Comparison of ENCODE assay signal across 10 cellular contexts in genomic region chr18:2573408-2573807, GRCh38. TPM values are rescaled to one million over a fixed set of nuclear protein-coding genes. Genes with fewer than 3 reads are reported as not detected.
A peak's percentile ranks its signal among the peaks of the same experiment; 100 is the strongest.
DNase-seq lines count a peak whose midpoint lies in the region; ATAC-seq and TF ChIP-seq lines count a peak whose summit lies in the region.
"Had no signal": no experiment of that assay in that cellular context is flagged by ENCODE, and none has a peak within 500 bp of the region (broad histone marks: within the 10 kb centered on the region; RNA-seq: fewer than 3 reads in every experiment).

No MANE protein-coding gene starts in this region.

- H3K27me3 Mint-ChIP-seq in activated naive CD4-positive, alpha-beta T cell treated with anti-CD3 and anti-CD28 coated beads, Interleukin-2, amount 50 U/mL, for 24 hours, result no peaks in the 10 kb centered on the region
- no peaks in the 10 kb centered on the region for H3K27me3 Mint-ChIP-seq in stimulated activated naive CD8-positive, alpha-beta T cell treated with anti-CD3 and anti-CD28 coated beads, Interleukin-15, amount 100 ng/mL, for 72 hours

- H3K27me3 ChIP-seq in PC-9 (ENCODE audit: insufficient read depth, low read depth) (no peaks in the 10 kb centered on the region), lower lobe of right lung (ENCODE audit: low read depth) (no peaks in the 10 kb centered on the region)

- peaks cover 39% of the 10 kb centered on the region for H3K4me1 ChIP-seq in PC-9 (replicated peaks; ENCODE audit: insufficient read depth)
- peaks cover 15% of the 10 kb centered on the region for H3K4me1 ChIP-seq in lower lobe of right lung

- H3K36me3 Mint-ChIP-seq in activated naive CD4-positive, alpha-beta T cell treated with anti-CD3 and anti-CD28 coated beads, Interleukin-2, amount 50 U/mL, for 24 hours, result peaks cover 8% of the 10 kb centered on the region

- POLR2A ChIA-PET in PC-9 (lab: Charles Lee; ENCODE audit: unreplicated experiment), result interaction anchor here (0.7 kb wide), 2 partner anchors 80 to 461 kb away, joined by 3 to 5 read pairs; no protein-coding TSS in a partner anchor

- H3K27ac ChIP-seq in PC-9 (no peak overlapping the region), lower lobe of right lung (no peak overlapping the region)

- H3K4me3 ChIP-seq in PC-9, result peak overlapping the region; percentile 88
- H3K4me3 ChIP-seq in epithelial cell of esophagus (ENCODE audit: low read length), result peak overlapping the region; percentile 87
- H3K4me3 ChIP-seq in lower lobe of right lung, result no peak overlapping the region

- H3K9me3 ChIP-seq in PC-9 (ENCODE audit: insufficient read depth, low read depth) (no peaks in the 10 kb centered on the region), lower lobe of right lung (no peaks in the 10 kb centered on the region)

- no peak overlapping the region for H2AFZ ChIP-seq in PC-9

- no peaks in the 10 kb centered on the region for H4K20me1 ChIP-seq in PC-9 (ENCODE audit: insufficient read depth)

- intact Hi-C loops in PC-9 (cut with micrococcal nuclease; ENCODE audit: unreplicated experiment), result loop anchor here (5.0 kb wide), 1 partner anchor 674 kb away; the partner anchor contains the start of gene MYL12A
- intact Hi-C loops in lower lobe of right lung (cut with DNase I), result no loop called here

- CTCF ChIA-PET in PC-9 (lab: Charles Lee), result no interaction called here

- no peak for ATAC-seq in stimulated activated naive CD8-positive, alpha-beta T cell treated with anti-CD3 and anti-CD28 coated beads, Interleukin-15, amount 100 ng/mL, for 72 hours
- no peak for ATAC-seq in lower lobe of right lung

- H3K4me3 Mint-ChIP-seq in activated naive CD4-positive, alpha-beta T cell treated with anti-CD3 and anti-CD28 coated beads, Interleukin-2, amount 50 U/mL, for 24 hours, result no peak overlapping the region
- peak overlapping the region; percentile 94 to 97 for H3K4me3 Mint-ChIP-seq in stimulated activated naive CD8-positive, alpha-beta T cell treated with anti-CD3 and anti-CD28 coated beads, Interleukin-15, amount 100 ng/mL, for 72 hours

- H3K36me3 ChIP-seq in PC-9 (ENCODE audit: low read depth) (peaks cover 18% of the 10 kb centered on the region), lower lobe of right lung (no peaks in the 10 kb centered on the region)

- BruUV-seq in PC-9 (replicated peaks; lab: Mats Ljungman, UMichigan), result no TSS peak

- peak overlapping the region; percentile 8 for H3K27ac Mint-ChIP-seq in activated naive CD4-positive, alpha-beta T cell treated with anti-CD3 and anti-CD28 coated beads, Interleukin-2, amount 50 U/mL, for 24 hours
- H3K27ac Mint-ChIP-seq in stimulated activated naive CD8-positive, alpha-beta T cell treated with anti-CD3 and anti-CD28 coated beads, Interleukin-15, amount 100 ng/mL, for 72 hours, result no peak overlapping the region

- no peak for DNase-seq in activated naive CD4-positive, alpha-beta T cell (lab: John Stamatoyannopoulos, UW)
- DNase-seq in PC-9 (no peak), epithelial cell of esophagus (ENCODE audit: low read depth) (no peak), NCI-H187 (lab: John Stamatoyannopoulos, UW) (no peak), lower lobe of right lung (no peak), NCI-H226 (no peak)
- DNase-seq in stimulated activated naive CD8-positive, alpha-beta T cell treated with anti-CD3 and anti-CD28 coated beads, Interleukin-15, amount 100 ng/mL, for 72 hours, result no peak
- DNase-seq: activated CD4-positive, alpha-beta T cell treated with anti-CD3 and anti-CD28 coated beads for 48 hours; DMS 273 treated with DMSO at 0.1 percent for 48 hours had no signal

- no peaks in the 10 kb centered on the region for H3K9me3 Mint-ChIP-seq in activated naive CD4-positive, alpha-beta T cell treated with anti-CD3 and anti-CD28 coated beads, Interleukin-2, amount 50 U/mL, for 24 hours
- no peaks in the 10 kb centered on the region for H3K9me3 Mint-ChIP-seq in stimulated activated naive CD8-positive, alpha-beta T cell treated with anti-CD3 and anti-CD28 coated beads, Interleukin-15, amount 100 ng/mL, for 72 hours

- TF ChIP-seq CTCF in PC-9 (conservative IDR thresholded peaks at IDR 0.05) (no peak), epithelial cell of esophagus (IDR thresholded peaks at IDR 0.05; ENCODE audit: insufficient read depth, low read depth, low read length, missing control alignments) (no peak), lower lobe of right lung (IDR thresholded peaks at IDR 0.05) (no peak)

- peak overlapping the region; percentile 99 for H3K4me2 ChIP-seq in PC-9

- 0 out of 2 replicates have a peak, but pooled peaks cover 10% of the 10 kb centered on the region for H3F3A ChIP-seq in PC-9 (ENCODE audit: insufficient read depth, low read depth)

- H3K4me1 Mint-ChIP-seq in activated naive CD4-positive, alpha-beta T cell treated with anti-CD3 and anti-CD28 coated beads, Interleukin-2, amount 50 U/mL, for 24 hours, result peaks cover 54% of the 10 kb centered on the region
- peaks cover 41% of the 10 kb centered on the region for H3K4me1 Mint-ChIP-seq in stimulated activated naive CD8-positive, alpha-beta T cell treated with anti-CD3 and anti-CD28 coated beads, Interleukin-15, amount 100 ng/mL, for 72 hours

- peaks cover 75% of the 10 kb centered on the region for H3K79me2 ChIP-seq in PC-9 (ENCODE audit: low read depth)

- H3K9me2 ChIP-seq in PC-9 (ENCODE audit: insufficient read depth), result no peaks in the 10 kb centered on the region

RNA-seq across cellular contexts. Expression of gene NDC80, which starts 2.1 kb away (rescaled TPM):
- total RNA-seq in PC-9 (2021), result 71.7 and 89.2 TPM in 2 replicates
- 1.1 TPM for total RNA-seq in lower lobe of right lung

RNA-seq across cellular contexts. Expression of gene METTL4, which starts 2.1 kb away (rescaled TPM):
- total RNA-seq in PC-9 (2021), result 21.8 and 23.9 TPM in 2 replicates
- total RNA-seq in lower lobe of right lung, result 11.5 TPM

Comparison
In these comparisons a context has a peak if more than half of its experiments do, and no peak if none do; other contexts are left out.
1. RNA of gene NDC80, which starts 2.1 kb away (total RNA-seq): 71.7 to 89.2 TPM in PC-9; 1.1 TPM in lower lobe of right lung (single experiment); every median in the first group is over 10 times any median in the second.